In the genomic region with DNA sequence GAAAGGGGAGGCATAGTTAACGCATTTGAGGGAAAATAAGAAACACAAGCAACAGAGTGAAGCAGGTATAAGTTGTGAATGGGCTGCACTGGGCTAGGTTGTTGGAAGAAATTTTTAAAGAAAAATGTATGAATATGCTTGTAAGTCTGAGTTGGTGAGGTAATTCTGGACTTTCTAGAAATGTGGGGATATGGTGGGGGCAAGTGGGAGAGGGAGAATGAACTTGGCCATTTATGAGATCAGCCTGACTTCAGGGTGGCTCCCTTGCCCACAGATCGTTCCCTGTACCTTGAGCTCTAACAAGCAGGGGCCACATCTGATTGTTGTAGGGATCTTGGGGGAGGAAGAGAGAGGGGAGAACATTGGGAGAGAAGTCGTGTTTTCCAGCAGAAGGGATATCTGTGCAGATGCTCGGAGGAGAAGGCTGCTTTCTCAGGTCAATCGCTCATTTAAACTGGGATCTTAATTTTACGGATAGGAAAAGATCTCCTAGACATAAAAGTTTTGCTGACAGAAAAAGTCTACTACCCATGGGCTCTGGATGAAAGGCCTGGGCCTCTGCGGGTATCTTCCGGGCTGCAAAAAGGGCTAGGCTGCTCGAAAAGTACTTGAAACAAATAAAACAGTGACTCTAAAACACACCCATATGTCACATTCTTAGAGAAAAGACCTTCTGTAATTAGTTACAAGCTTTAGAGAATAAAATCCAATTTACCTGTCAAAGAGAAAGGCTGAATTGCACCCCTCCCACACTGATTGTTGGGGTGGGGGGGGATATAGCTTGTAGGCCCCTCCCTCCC, we compare ENCODE assay signal across 19 cellular contexts. TPM values are rescaled to one million over a fixed set of nuclear protein-coding genes. Genes with fewer than 3 reads are reported as not detected.
DNase-seq lines count a peak whose midpoint lies in the region; ATAC-seq and TF ChIP-seq lines count a peak whose summit lies in the region.
"Had no signal": no experiment of that assay in that cellular context is flagged by ENCODE, and none has a peak within 500 bp of the region (broad histone marks: within the 10 kb centered on the region; RNA-seq: fewer than 3 reads in every experiment).

No MANE protein-coding gene starts in this region.

- WGBS in hepatocyte (ENCODE audit: low lambda C conversion rate, missing lambda C conversion rate): 76% methylated on average over 9 of the region's 9 CpGs
- no CpG with 5 or more reads among the region's 9 CpGs for WGBS in trophoblast cell (ENCODE audit: extremely low coverage, insufficient coverage, insufficient read length)

- H3K4me3 Mint-ChIP-seq in GM23338: no peak overlapping the region
- H3K4me3 Mint-ChIP-seq: natural killer cell had no signal

- no peak overlapping the region for H2BK12ac ChIP-seq in trophoblast cell (ENCODE audit: low read length)

- H3K27me3 Mint-ChIP-seq in GM23338 (ENCODE audit: insufficient read depth, low read depth, poor library complexity): peaks cover 12% of the 10 kb centered on the region

- no peaks in the 10 kb centered on the region for H3K36me3 Mint-ChIP-seq in GM23338 (ENCODE audit: low read depth)
- H3K36me3 Mint-ChIP-seq: natural killer cell had no signal

- H3K9ac ChIP-seq in trophoblast cell (ENCODE audit: low read length): no peak overlapping the region

- H3K27ac ChIP-seq in GM23338 (ENCODE audit: low read depth): peak overlapping the region; percentile 78
- peak overlapping the region; percentile 78 for H3K27ac ChIP-seq in angular gyrus (ENCODE audit: low read depth, low read length)
- H3K27ac ChIP-seq in hepatocyte: peak overlapping the region; percentile 57
- no peak overlapping the region for H3K27ac ChIP-seq in trophoblast cell (ENCODE audit: low read depth, low read length)
- H3K27ac ChIP-seq: C4-2B, vagina had no signal

- H3F3A ChIP-seq in GM23338 (replicated peaks; ENCODE audit: low read depth): peaks cover 22% of the 10 kb centered on the region

- H3K4me2 ChIP-seq in GM23338: peak overlapping the region; percentile 62
- peak overlapping the region; percentile 9 for H3K4me2 ChIP-seq in hepatocyte
- H3K4me2 ChIP-seq in trophoblast cell (ENCODE audit: low read length): no peak overlapping the region

- DNase-seq in GM23338 (ENCODE audit: low spot score) (no peak), hepatocyte (ENCODE audit: low spot score) (no peak), trophoblast cell (no peak), posterior vena cava (ENCODE audit: low spot score) (no peak)
- no peak for DNase-seq in activated effector memory CD4-positive, alpha-beta T cell treated with anti-CD3 and anti-CD28 coated beads, Interleukin-2, amount 50 U/mL, for 16 hours
- DNase-seq: activated CD4-positive, alpha-beta T cell treated with anti-CD3 and anti-CD28 coated beads for 4 hours; activated gamma-delta T cell; GDM1; KG1; kidney; mesenchymal stem cell; natural killer cell; NCI-H2029 treated with DMSO at 0.1 percent for 48 hours; stimulated activated CD4-positive, alpha-beta T cell treated with anti-CD3 and anti-CD28 coated beads, Interleukin-4, amount 100 ng/mL, for 24 hours had no signal

- H4K12ac ChIP-seq in trophoblast cell (ENCODE audit: low read depth, low read length): peak overlapping the region; percentile 60

- no peaks in the 10 kb centered on the region for H3K9me2 ChIP-seq in GM23338 (ENCODE audit: insufficient read depth)
- H3K9me2 ChIP-seq in hepatocyte (replicated peaks; ENCODE audit: insufficient read depth): no peaks in the 10 kb centered on the region

- no peak overlapping the region for H3K4me3 ChIP-seq in GM23338
- no peak overlapping the region for H3K4me3 ChIP-seq in hepatocyte
- no peak overlapping the region for H3K4me3 ChIP-seq in trophoblast cell (ENCODE audit: low read depth, low read length)
- H3K4me3 ChIP-seq: vagina had no signal

- no peaks in the 10 kb centered on the region; the same call in 2 of the 3 replicates for H3K9me3 Mint-ChIP-seq in GM23338
- H3K9me3 Mint-ChIP-seq: natural killer cell had no signal

- H4K8ac ChIP-seq in trophoblast cell (ENCODE audit: low read depth, low read length): no peak overlapping the region

- H3K4ac ChIP-seq in trophoblast cell (ENCODE audit: low read depth, low read length): no peak overlapping the region

- H4K91ac ChIP-seq in trophoblast cell (ENCODE audit: low read depth, low read length): no peak overlapping the region

- H2AK5ac ChIP-seq in trophoblast cell (ENCODE audit: low read length): no peak overlapping the region

- no peak overlapping the region for H3K23ac ChIP-seq in trophoblast cell (ENCODE audit: low read length)

- no peak overlapping the region for H3K18ac ChIP-seq in trophoblast cell (ENCODE audit: low read length)

- no peak overlapping the region for H2BK120ac ChIP-seq in trophoblast cell (ENCODE audit: insufficient read depth, low read length, poor library complexity)

- H3K27me3 ChIP-seq in GM23338 (ENCODE audit: insufficient read depth) (no peaks in the 10 kb centered on the region), hepatocyte (no peaks in the 10 kb centered on the region), trophoblast cell (ENCODE audit: insufficient read depth, low read length) (no peaks in the 10 kb centered on the region)
- H3K27me3 ChIP-seq: vagina had no signal

- peaks cover 58% of the 10 kb centered on the region for H3K4me1 Mint-ChIP-seq in GM23338
- H3K4me1 Mint-ChIP-seq: natural killer cell had no signal

- H3K4me1 ChIP-seq in GM23338 (ENCODE audit: insufficient read depth) (peaks cover 42% of the 10 kb centered on the region), hepatocyte (ENCODE audit: insufficient read depth) (peaks cover 13% of the 10 kb centered on the region), trophoblast cell (ENCODE audit: control insufficient read depth in 1 of 2, insufficient read depth in 2 of 2, low read length in 2 of 2) (peaks cover 9 to 11% of the 10 kb centered on the region in 2 experiments)
- H3K4me1 ChIP-seq: vagina had no signal

- H3K79me1 ChIP-seq in trophoblast cell (ENCODE audit: low read length): peaks cover 2% of the 10 kb centered on the region

- TF ChIP-seq CTCF in GM23338 (conservative IDR thresholded peaks at IDR 0.05; ENCODE audit: low read depth in 2 of 2) (no peak), hepatocyte (IDR thresholded peaks at IDR 0.05; ENCODE audit: poor library complexity) (no peak)

- H2BK5ac ChIP-seq in trophoblast cell (ENCODE audit: low read depth, low read length, poor library complexity): no peak overlapping the region

- H3K79me2 ChIP-seq in GM23338 (replicated peaks; ENCODE audit: insufficient read depth) (no peaks in the 10 kb centered on the region), hepatocyte (no peaks in the 10 kb centered on the region), trophoblast cell (ENCODE audit: control insufficient read depth, insufficient read depth, low read length, poor library complexity) (no peaks in the 10 kb centered on the region)

- H2AFZ ChIP-seq in GM23338 (0 out of 2 replicates have a peak overlapping the region, but pooled peaks have one; percentile 43), hepatocyte (no peak overlapping the region), trophoblast cell (ENCODE audit: insufficient read depth, low read length, poor library complexity) (no peak overlapping the region)

- no peak for ATAC-seq in GM23338
- ATAC-seq in GM21717 (IDR thresholded peaks at IDR 0.05; ENCODE audit: unreplicated experiment): no peak
- no peak for ATAC-seq in HG03432 (IDR thresholded peaks at IDR 0.05; ENCODE audit: unreplicated experiment)
- ATAC-seq: natural killer cell had no signal

- H3K14ac ChIP-seq in trophoblast cell (ENCODE audit: low read length): no peak overlapping the region

- no peaks in the 10 kb centered on the region for H4K20me1 ChIP-seq in GM23338 (replicated peaks; ENCODE audit: insufficient read depth)
- no peaks in the 10 kb centered on the region for H4K20me1 ChIP-seq in hepatocyte (ENCODE audit: insufficient read depth, poor library complexity, severe bottlenecking)

- no peaks in the 10 kb centered on the region for H3K36me3 ChIP-seq in GM23338 (ENCODE audit: insufficient read depth)
- H3K36me3 ChIP-seq in hepatocyte (replicated peaks; ENCODE audit: insufficient read depth, low read depth): no peaks in the 10 kb centered on the region
- H3K36me3 ChIP-seq in trophoblast cell (ENCODE audit: control insufficient read depth in 1 of 2, insufficient read depth in 2 of 2, low read length in 2 of 2): no peaks in the 10 kb centered on the region
- H3K36me3 ChIP-seq: vagina had no signal

- intact Hi-C loops in posterior vena cava (cut with DNase I): loop anchor here in 1 of 2 donors (1.0 kb wide), 1 partner anchor 48 kb away; no protein-coding TSS in a partner anchor

- H3K27ac Mint-ChIP-seq in GM23338: peak overlapping the region; percentile 17; the same call in 1 of the 2 replicates
- H3K27ac Mint-ChIP-seq: natural killer cell had no signal

- no peaks in the 10 kb centered on the region for H3K9me3 ChIP-seq in hepatocyte (ENCODE audit: low read depth)
- H3K9me3 ChIP-seq in trophoblast cell (ENCODE audit: insufficient read depth, low read depth, low read length): no peaks in the 10 kb centered on the region
- H3K9me3 ChIP-seq: vagina had no signal

TF ChIP-seq in GM23338, 12 proteins besides CTCF, POLR2A, EP300 and RAD21 (continues in another document):
- TF ChIP-seq EZH2 (IDR thresholded peaks at IDR 0.05; ENCODE audit: low read depth, unreplicated experiment) (no peak), POLR2AphosphoS5 (IDR thresholded peaks at IDR 0.05; ENCODE audit: low read depth) (no peak), EZH2phosphoT487 (IDR thresholded peaks at IDR 0.05; ENCODE audit: unreplicated experiment) (no peak), CREB1 (CRISPR knock-in tag; IDR thresholded peaks at IDR 0.05; ENCODE audit: low read depth) (no peak), STAT1 (IDR thresholded peaks at IDR 0.05; ENCODE audit: unreplicated experiment) (no peak), JUNB (IDR thresholded peaks at IDR 0.05; ENCODE audit: unreplicated experiment) (no peak), NANOG (IDR thresholded peaks at IDR 0.05; ENCODE audit: borderline replicate concordance) (no peak)

RNA-seq across cellular contexts. Expression of gene FZD5, which starts 42.6 kb away (rescaled TPM):
- total RNA-seq in GM23338 (2014; rRNA removed; shearing (Covaris generic)): 80.5 and 94.8 TPM in 2 replicates
- polyA plus RNA-seq in GM23338 (2016; fragmentation: Nextera tagmentation; extraction: Ambion mirVana): 28.1 and 32.3 TPM in 2 replicates
- 43.3 and 47.2 TPM in 2 replicates for total RNA-seq in hepatocyte
- 14.4 and 16.8 TPM in 2 replicates for polyA plus RNA-seq in hepatocyte
- polyA plus RNA-seq in trophoblast cell (2013): 11.9 and 12.8 TPM in 2 replicates
- total RNA-seq in posterior vena cava: 1 to 10 TPM; 3.4 to 3.7 TPM
